1 cellular context compared by ENCODE assay signal in genomic region chr14:20455355-20456300, GRCh38.
TF ChIP-seq lines count a peak whose summit lies in the region.

No MANE protein-coding gene starts in this region.

TF ChIP-seq in IMR-90, 13 proteins besides CTCF, POLR2A, EP300 and RAD21:
- TF ChIP-seq FOS (IDR thresholded peaks at IDR 0.05; ENCODE audit: low read depth, low read length) (no peak), NFE2L2 (IDR thresholded peaks at IDR 0.05; ENCODE audit: low read depth, low read length) (no peak; the same call in 1 of the 2 replicates), USF2 (IDR thresholded peaks at IDR 0.05; ENCODE audit: low read depth, low read length) (no peak), MAZ (IDR thresholded peaks at IDR 0.05; ENCODE audit: borderline replicate concordance, low read depth, low read length) (no peak)
